In genomic region chr17:59845595-59846390, GRCh38 we compare ENCODE assay signal across 1 cellular context.
TF ChIP-seq lines count a peak whose summit lies in the region.

No MANE protein-coding gene starts in this region.

TF ChIP-seq in K562, 482 proteins besides CTCF, POLR2A, EP300 and RAD21 (continued from another document):
- TF ChIP-seq, protein P1, sequence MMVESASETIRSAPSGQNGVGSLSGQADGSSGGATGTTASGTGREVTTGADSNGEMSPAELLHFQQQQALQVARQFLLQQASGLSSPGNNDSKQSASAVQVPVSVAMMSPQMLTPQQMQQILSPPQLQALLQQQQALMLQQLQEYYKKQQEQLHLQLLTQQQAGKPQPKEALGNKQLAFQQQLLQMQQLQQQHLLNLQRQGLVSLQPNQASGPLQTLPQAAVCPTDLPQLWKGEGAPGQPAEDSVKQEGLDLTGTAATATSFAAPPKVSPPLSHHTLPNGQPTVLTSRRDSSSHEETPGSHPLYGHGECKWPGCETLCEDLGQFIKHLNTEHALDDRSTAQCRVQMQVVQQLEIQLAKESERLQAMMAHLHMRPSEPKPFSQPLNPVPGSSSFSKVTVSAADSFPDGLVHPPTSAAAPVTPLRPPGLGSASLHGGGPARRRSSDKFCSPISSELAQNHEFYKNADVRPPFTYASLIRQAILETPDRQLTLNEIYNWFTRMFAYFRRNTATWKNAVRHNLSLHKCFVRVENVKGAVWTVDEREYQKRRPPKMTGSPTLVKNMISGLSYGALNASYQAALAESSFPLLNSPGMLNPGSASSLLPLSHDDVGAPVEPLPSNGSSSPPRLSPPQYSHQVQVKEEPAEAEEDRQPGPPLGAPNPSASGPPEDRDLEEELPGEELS (CRISPR knock-in tag; IDR thresholded peaks at IDR 0.05; ENCODE audit: borderline replicate concordance): no peak
- TF ChIP-seq CXXC5 (CRISPR knock-in tag; IDR thresholded peaks at IDR 0.05): no peak
- TF ChIP-seq NCOA2 (IDR thresholded peaks at IDR 0.05; ENCODE audit: partially characterized antibody in 2 of 2): no peak
- TF ChIP-seq TCF7 (IDR thresholded peaks at IDR 0.05; ENCODE audit: borderline replicate concordance): no peak
- no peak for TF ChIP-seq SIN3B (IDR thresholded peaks at IDR 0.05; ENCODE audit: low read depth)
- TF ChIP-seq, protein P2, sequence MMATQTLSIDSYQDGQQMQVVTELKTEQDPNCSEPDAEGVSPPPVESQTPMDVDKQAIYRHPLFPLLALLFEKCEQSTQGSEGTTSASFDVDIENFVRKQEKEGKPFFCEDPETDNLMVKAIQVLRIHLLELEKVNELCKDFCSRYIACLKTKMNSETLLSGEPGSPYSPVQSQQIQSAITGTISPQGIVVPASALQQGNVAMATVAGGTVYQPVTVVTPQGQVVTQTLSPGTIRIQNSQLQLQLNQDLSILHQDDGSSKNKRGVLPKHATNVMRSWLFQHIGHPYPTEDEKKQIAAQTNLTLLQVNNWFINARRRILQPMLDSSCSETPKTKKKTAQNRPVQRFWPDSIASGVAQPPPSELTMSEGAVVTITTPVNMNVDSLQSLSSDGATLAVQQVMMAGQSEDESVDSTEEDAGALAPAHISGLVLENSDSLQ (IDR thresholded peaks at IDR 0.05): no peak
- TF ChIP-seq MED1 (CRISPR knock-in tag; IDR thresholded peaks at IDR 0.05; ENCODE audit: borderline replicate concordance): no peak
- no peak for TF ChIP-seq TAF1 (IDR thresholded peaks at IDR 0.05; ENCODE audit: control insufficient read depth, extremely low read depth, insufficient read depth, low read length, severe bottlenecking)
- TF ChIP-seq U2AF2 (optimal IDR thresholded peaks at IDR 0.05; ENCODE audit: low read depth, low read length): no peak
- TF ChIP-seq ZNF143 (CRISPR knock-in tag; IDR thresholded peaks at IDR 0.05): no peak
TF ChIP-seq in K562: peak in this region for 30.
